Comparison of ENCODE assay signal across 27 cellular contexts in the genomic region with DNA sequence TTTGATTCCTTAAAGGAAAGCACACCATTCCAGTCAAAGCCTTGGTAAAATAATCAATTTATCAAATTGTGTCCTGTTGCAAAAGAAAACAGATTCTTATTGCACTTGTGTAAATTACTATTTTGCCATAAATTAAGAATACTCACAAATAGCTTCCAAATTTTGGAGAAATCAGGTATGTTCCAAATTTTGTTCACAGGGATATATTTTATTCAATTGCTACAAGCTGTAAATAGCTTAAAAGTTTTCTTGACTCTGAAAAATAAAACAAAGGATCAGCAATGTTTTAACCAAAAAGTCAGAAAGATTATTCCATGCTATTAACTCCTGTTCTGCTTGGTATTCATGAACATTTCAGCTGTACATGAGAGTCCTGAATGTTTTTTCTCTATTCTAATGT.
"Had no signal": no experiment of that assay in that cellular context is flagged by ENCODE, and none has a peak within 500 bp of the region (broad histone marks: within the 10 kb centered on the region; RNA-seq: fewer than 3 reads in every experiment).

No MANE protein-coding gene starts in this region.

- H2AFZ ChIP-seq: neural progenitor cell, parathyroid adenoma had no signal

- H3K9me3 Mint-ChIP-seq: stimulated activated effector memory CD8-positive, alpha-beta T cell treated with anti-CD3 and anti-CD28 coated beads, Interleukin-12 subunit alpha, Interleukin-12 subunit beta, amount 100 ng/mL, for 72 hours had no signal

- H3K36me3 Mint-ChIP-seq: stimulated activated effector memory CD8-positive, alpha-beta T cell treated with anti-CD3 and anti-CD28 coated beads, Interleukin-12 subunit alpha, Interleukin-12 subunit beta, amount 100 ng/mL, for 72 hours had no signal

- H3K27ac ChIP-seq: neural progenitor cell, ovary, parathyroid adenoma, psoas muscle, right lobe of liver, sigmoid colon, stomach, thoracic aorta, thyroid gland, tibial nerve, upper lobe of left lung, vagina had no signal

- H3K36me3 ChIP-seq: neural progenitor cell, ovary, right lobe of liver, sigmoid colon, stomach, thoracic aorta, thyroid gland, tibial nerve, upper lobe of left lung, vagina had no signal

- H3K27me3 Mint-ChIP-seq: progenitor cell of endocrine pancreas; stimulated activated naive CD8-positive, alpha-beta T cell treated with anti-CD3 and anti-CD28 coated beads, Interleukin-15, Interleukin-2, amounts not matched to agents 100 ng/mL and 50 ng/mL, for 24 hours had no signal

- H3K9me3 ChIP-seq: ovary, psoas muscle, right lobe of liver, sigmoid colon, thoracic aorta, thyroid gland, vagina had no signal

- H3K9ac ChIP-seq: neural progenitor cell, parathyroid adenoma had no signal

- H3K4me1 Mint-ChIP-seq: stimulated activated naive B cell treated with anti-CD40 and anti-IgM and Interleukin-4, amounts not matched to agents 10 μg/mL and 1 μg/mL and 100 μg/mL, for 72 hours had no signal

- H3K79me2 ChIP-seq: parathyroid adenoma had no signal

- H3K4me1 ChIP-seq: parathyroid adenoma, psoas muscle, right lobe of liver had no signal

- H3K27ac Mint-ChIP-seq: nephron; neural progenitor cell; progenitor cell of endocrine pancreas; stimulated activated effector memory CD8-positive, alpha-beta T cell treated with anti-CD3 and anti-CD28 coated beads, Interleukin-12 subunit alpha, Interleukin-12 subunit beta, amount 100 ng/mL, for 72 hours; stimulated activated naive B cell treated with anti-CD40 and anti-IgM and Interleukin-4, amounts not matched to agents 10 μg/mL and 1 μg/mL and 100 μg/mL, for 72 hours; stimulated activated naive CD8-positive, alpha-beta T cell treated with anti-CD3 and anti-CD28 coated beads, Interleukin-15, Interleukin-2, amounts not matched to agents 100 ng/mL and 50 ng/mL, for 24 hours had no signal

- H3K4me3 ChIP-seq: neural progenitor cell, ovary, psoas muscle, right lobe of liver, sigmoid colon, stomach, thoracic aorta, thyroid gland, tibial nerve, upper lobe of left lung, vagina had no signal

- H3K4me2 ChIP-seq: neural progenitor cell had no signal

- DNase-seq: occipital lobe; ovary; posterior cingulate gyrus; psoas muscle; right cardiac atrium; right lobe of liver; sigmoid colon; small intestine; stimulated activated CD4-positive, alpha-beta T cell treated with anti-CD3 and anti-CD28 coated beads, Interleukin-15, amount 100 ng/mL, for 24 hours; stimulated activated CD4-positive, alpha-beta T cell treated with anti-CD3 and anti-CD28 coated beads, Interleukin-2, amount 100 ng/mL, for 24 hours; stimulated activated CD4-positive, alpha-beta T cell treated with anti-CD3 and anti-CD28 coated beads, Interleukin-2, amount 100 ng/mL, for 48 hours; stimulated activated CD4-positive, alpha-beta T cell treated with anti-CD3 and anti-CD28 coated beads, Interleukin-4, amount 100 ng/mL, for 24 hours; stimulated activated naive B cell treated with anti-CD40 and anti-IgM and Interleukin-4, amounts not matched to agents 10 μg/mL and 1 μg/mL and 100 μg/mL, for 72 hours; stimulated activated naive CD4-positive, alpha-beta T cell treated with Interleukin-2 at 50 U/mL for 16 hours; stomach; thyroid gland; trophoblast cell; upper lobe of left lung had no signal

- H3K27me3 ChIP-seq: neural progenitor cell, ovary, right lobe of liver, sigmoid colon, stomach, thyroid gland, tibial nerve, upper lobe of left lung, vagina had no signal

- H3K4me3 Mint-ChIP-seq: nephron; neural progenitor cell; stimulated activated effector memory CD8-positive, alpha-beta T cell treated with anti-CD3 and anti-CD28 coated beads, Interleukin-12 subunit alpha, Interleukin-12 subunit beta, amount 100 ng/mL, for 72 hours; stimulated activated naive B cell treated with anti-CD40 and anti-IgM and Interleukin-4, amounts not matched to agents 10 μg/mL and 1 μg/mL and 100 μg/mL, for 72 hours; stimulated activated naive CD8-positive, alpha-beta T cell treated with anti-CD3 and anti-CD28 coated beads, Interleukin-15, Interleukin-2, amounts not matched to agents 100 ng/mL and 50 ng/mL, for 24 hours had no signal
